ENCODE assay signal across 8 cellular contexts in the genomic region with DNA sequence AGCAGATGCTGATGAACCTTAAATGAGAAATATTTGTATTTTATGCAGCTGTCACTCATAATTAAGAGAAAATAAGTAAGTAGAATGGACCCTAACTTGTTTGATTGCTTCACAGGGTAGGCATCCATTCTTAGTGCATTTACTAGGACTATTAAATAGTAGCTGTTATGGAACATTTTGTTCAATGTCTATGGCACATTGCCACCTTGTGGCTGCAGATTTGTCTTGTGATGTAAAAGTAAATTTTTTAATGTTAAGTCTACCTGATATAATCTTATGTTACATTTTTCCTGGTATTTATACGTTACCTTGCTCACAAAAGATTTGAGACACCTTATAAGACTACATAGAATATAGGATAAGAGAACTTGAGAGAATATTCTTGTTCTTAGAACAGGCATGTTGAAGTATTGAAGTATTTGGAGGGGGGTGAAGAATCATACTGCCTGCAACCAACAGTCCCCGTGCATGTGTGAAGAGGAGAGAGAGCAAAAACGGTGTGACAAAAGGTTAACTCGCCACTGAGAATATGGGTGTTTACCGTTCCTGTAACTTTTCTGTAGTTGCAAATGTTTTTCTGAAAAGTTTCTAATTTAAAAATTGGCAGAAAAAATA.
DNase-seq lines count a peak whose midpoint lies in the region; ATAC-seq, FAIRE-seq and TF ChIP-seq lines count a peak whose summit lies in the region.

No MANE protein-coding gene starts in this region.

- FAIRE-seq in HTR-8/SVneo (lab: Jason Lieb, UNC): peak; percentile 13

- H3K9me3 ChIP-seq in PC-9 (ENCODE audit: insufficient read depth, low read depth) (no peaks in the 10 kb centered on the region), lower lobe of right lung (no peaks in the 10 kb centered on the region), upper lobe of right lung (no peaks in the 10 kb centered on the region)

- H3K27ac Mint-ChIP-seq in chondrocyte (ENCODE audit: unreplicated experiment): no peak overlapping the region

- no peaks in the 10 kb centered on the region for H3K36me3 ChIP-seq in PC-9 (ENCODE audit: low read depth)
- H3K36me3 ChIP-seq in lower lobe of right lung: no peaks in the 10 kb centered on the region
- H3K36me3 ChIP-seq in upper lobe of right lung: no peaks in the 10 kb centered on the region

- BruUV-seq in PC-9 (replicated peaks; lab: Mats Ljungman, UMichigan): no TSS peak

- H2AFZ ChIP-seq in PC-9: no peak overlapping the region

- intact Hi-C loops in PC-9 (cut with micrococcal nuclease; ENCODE audit: unreplicated experiment) (loop anchor here (1.0 to 2.0 kb wide), 3 partner anchors 450 to 587 kb away; no protein-coding TSS in a partner anchor), lower lobe of right lung (cut with DNase I) (loop anchor here (5.0 kb wide), 1 partner anchor 450 kb away; no protein-coding TSS in a partner anchor), upper lobe of right lung (cut with DNase I) (no loop called here)

- no peaks in the 10 kb centered on the region for H3K9me2 ChIP-seq in PC-9 (ENCODE audit: insufficient read depth)

- POLR2A ChIA-PET in PC-9 (lab: Charles Lee; ENCODE audit: unreplicated experiment): no interaction called here

- no peaks in the 10 kb centered on the region for H3K36me3 Mint-ChIP-seq in chondrocyte (ENCODE audit: low read depth)

- no peak overlapping the region for H3K4me3 ChIP-seq in PC-9
- H3K4me3 ChIP-seq in lower lobe of right lung: no peak overlapping the region
- no peak overlapping the region for H3K4me3 ChIP-seq in upper lobe of right lung

- no peaks in the 10 kb centered on the region for H3F3A ChIP-seq in PC-9 (ENCODE audit: insufficient read depth, low read depth)

- no peaks in the 10 kb centered on the region for H4K20me1 ChIP-seq in PC-9 (ENCODE audit: insufficient read depth)

- TF ChIP-seq CTCF in PC-9 (conservative IDR thresholded peaks at IDR 0.05) (peak; percentile 67), chondrocyte (IDR thresholded peaks at IDR 0.05) (peak; percentile 89), lower lobe of right lung (IDR thresholded peaks at IDR 0.05) (peak; percentile 50), upper lobe of right lung (IDR thresholded peaks at IDR 0.05) (peak; percentile 58)

- peak; percentile 75 to 92 for ATAC-seq in lower lobe of right lung
- peak; percentile 84 for ATAC-seq in upper lobe of right lung

- H3K4me1 ChIP-seq in PC-9 (replicated peaks; ENCODE audit: insufficient read depth): no peaks in the 10 kb centered on the region
- no peaks in the 10 kb centered on the region for H3K4me1 ChIP-seq in lower lobe of right lung
- H3K4me1 ChIP-seq in upper lobe of right lung: no peaks in the 10 kb centered on the region

- H3K27ac ChIP-seq in PC-9: no peak overlapping the region
- no peak overlapping the region for H3K27ac ChIP-seq in lower lobe of right lung
- no peak overlapping the region for H3K27ac ChIP-seq in upper lobe of right lung

- peak; percentile 81 for DNase-seq in COR-L47 (lab: John Stamatoyannopoulos, UW)
- DNase-seq in HTR-8/SVneo (ENCODE audit: insufficient read length, low spot score): peak; percentile 21
- peak in 1 of 2 experiments; percentile 20 for DNase-seq in PC-9
- DNase-seq in chondrocyte (ENCODE audit: low spot score): no peak
- DNase-seq in lower lobe of right lung: no peak
- DNase-seq in upper lobe of right lung: no peak
- no peak for DNase-seq in GF-D8 (lab: John Stamatoyannopoulos, UW)
- no peak for DNase-seq in stimulated activated naive CD4-positive, alpha-beta T cell treated with Interleukin-2 at 50 U/mL for 16 hours (lab: John Stamatoyannopoulos, UW)

- H3K79me2 ChIP-seq in PC-9 (ENCODE audit: low read depth): no peaks in the 10 kb centered on the region

- H3K4me2 ChIP-seq in PC-9: no peak overlapping the region

- no peaks in the 10 kb centered on the region for H3K9me3 Mint-ChIP-seq in chondrocyte (ENCODE audit: low read depth)

- peaks cover 45% of the 10 kb centered on the region for H3K27me3 Mint-ChIP-seq in chondrocyte (ENCODE audit: low read depth)

- peaks cover 3% of the 10 kb centered on the region for H3K4me1 Mint-ChIP-seq in chondrocyte (ENCODE audit: low read depth)

- CTCF ChIA-PET in PC-9 (lab: Charles Lee): interaction anchor here (0.5 to 1.3 kb wide), 5 partner anchors 40 to 488 kb away, joined by 3 to 9 read pairs (median 5); no protein-coding TSS in a partner anchor

- no peak overlapping the region for H3K4me3 Mint-ChIP-seq in chondrocyte (ENCODE audit: unreplicated experiment)

- H3K27me3 ChIP-seq in PC-9 (ENCODE audit: insufficient read depth, low read depth): 0 out of 2 replicates have a peak, but pooled peaks cover 12% of the 10 kb centered on the region
- H3K27me3 ChIP-seq in lower lobe of right lung (ENCODE audit: low read depth): no peaks in the 10 kb centered on the region
- no peaks in the 10 kb centered on the region for H3K27me3 ChIP-seq in upper lobe of right lung

Comparison
In these comparisons a context has a peak if more than half of its experiments do, and no peak if none do; other contexts are left out.
1. DNase-seq: peak in COR-L47 (single experiment) and HTR-8/SVneo (single experiment); none in chondrocyte (single experiment), lower lobe of right lung (single experiment), upper lobe of right lung (single experiment), GF-D8 (single experiment) and stimulated activated naive CD4-positive, alpha-beta T cell treated with Interleukin-2 at 50 U/mL for 16 hours (single experiment).
2. Peak in every context shown above with its lines, with median percentiles within 50 percentile points of each other: CTCF ChIP-seq.